8 cellular contexts compared by ENCODE assay signal in the genomic region with DNA sequence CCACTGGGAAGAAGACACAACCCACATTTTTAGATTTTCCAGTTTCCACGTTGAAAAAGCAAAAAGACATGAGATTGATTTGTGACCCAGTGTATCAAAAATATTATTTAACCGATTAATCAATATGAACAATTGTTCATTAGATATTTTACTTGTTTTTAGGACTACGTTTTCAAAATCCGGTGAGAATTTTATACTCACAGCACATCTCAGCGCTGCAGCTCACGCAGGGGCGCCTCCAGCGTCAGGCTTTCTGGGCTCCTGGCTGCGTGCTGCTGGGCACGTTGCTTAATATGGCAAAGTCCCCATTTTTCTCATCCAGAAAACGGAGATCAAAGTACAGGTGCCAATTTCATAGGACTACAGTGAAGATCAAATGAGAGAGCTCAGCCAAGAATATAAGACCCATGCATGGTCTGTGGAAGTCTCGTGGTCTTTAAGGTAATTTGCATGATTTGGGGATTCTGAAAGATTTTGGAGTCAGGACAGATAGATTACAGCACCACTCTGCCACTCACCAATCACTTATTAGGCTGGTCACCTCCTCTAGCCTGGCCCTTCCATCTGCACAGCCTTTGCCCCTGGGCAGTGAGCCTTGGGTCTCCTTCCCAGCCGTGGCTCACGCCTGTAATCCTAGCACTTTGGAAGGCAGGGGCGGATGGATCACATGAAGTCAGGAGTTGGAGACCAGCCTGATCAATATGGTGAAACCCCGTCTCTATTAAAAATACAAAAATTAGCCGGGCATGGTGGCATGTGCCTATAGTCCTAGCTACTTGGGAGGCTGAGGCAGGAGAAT. TPM values are rescaled to one million over a fixed set of nuclear protein-coding genes. Genes with fewer than 3 reads are reported as not detected.
DNase-seq lines count a peak whose midpoint lies in the region; ATAC-seq and TF ChIP-seq lines count a peak whose summit lies in the region.

No MANE protein-coding gene starts in this region.

- TF ChIP-seq CTCF in BE2C (IDR thresholded peaks at IDR 0.05; ENCODE audit: low read depth, low read length) (no peak), IMR-90 (conservative IDR thresholded peaks at IDR 0.05; ENCODE audit: low read depth, low read length) (no peak)

- intact Hi-C loops in IMR-90 (cut with micrococcal nuclease), result loop anchor here (1.0 to 2.0 kb wide), 2 partner anchors 19 to 50 kb away; a partner anchor contains a TSS

- 0% methylated on average over 3 of the region's 17 CpGs; no CpG with 5 or more reads in 1 of the 2 experiments for WGBS in IMR-90 (ENCODE audit: extremely low coverage in 2 of 2, insufficient read length in 1 of 2), 2 experiments

- DNase-seq in BE2C, result peak; percentile 14
- peak; percentile 45 for DNase-seq in IMR-90
- DNase-seq in adipocyte (ENCODE audit: low read depth), result peak; percentile 77
- DNase-seq in NCI-H1930 (lab: John Stamatoyannopoulos, UW), result no peak

- no peak overlapping the region for H3K56ac ChIP-seq in IMR-90 (ENCODE audit: extremely low read depth, insufficient read depth, low read length)

- no peaks in the 10 kb centered on the region; the same call in 1 of the 2 replicates for H3K9me1 ChIP-seq in IMR-90 (ENCODE audit: insufficient read depth, low read length)

- peak overlapping the region; percentile 72 for H3K4me2 ChIP-seq in IMR-90 (ENCODE audit: low read depth, low read length)

- no peak overlapping the region for H2BK20ac ChIP-seq in IMR-90 (ENCODE audit: low read depth, low read length)

- no peak for TF ChIP-seq RAD21 in IMR-90 (IDR thresholded peaks at IDR 0.05; ENCODE audit: low read length)

- H3K18ac ChIP-seq in IMR-90 (ENCODE audit: low read depth, low read length), result peak overlapping the region; percentile 47; the same call in 1 of the 2 replicates

- H4K91ac ChIP-seq in IMR-90 (ENCODE audit: insufficient read depth, low read depth, low read length), result peak overlapping the region; percentile 61; the same call in 1 of the 2 replicates

- no peaks in the 10 kb centered on the region for H3K9me3 ChIP-seq in BE2C
- no peaks in the 10 kb centered on the region for H3K9me3 ChIP-seq in IMR-90 (ENCODE audit: control insufficient read depth, insufficient read depth, low read length)
- H3K9me3 ChIP-seq in adipocyte (ENCODE audit: control insufficient read depth, low read length), result no peaks in the 10 kb centered on the region
- no peaks in the 10 kb centered on the region for H3K9me3 ChIP-seq in iPS-15b (ENCODE audit: control insufficient read depth, insufficient read depth, low read length)

- TF ChIP-seq POLR2A in IMR-90 (IDR thresholded peaks at IDR 0.05; ENCODE audit: low read depth, low read length), result no peak

- peak overlapping the region; percentile 5 for H2AK9ac ChIP-seq in IMR-90 (replicated peaks; ENCODE audit: low read depth, low read length, poor library complexity)

- H3K23ac ChIP-seq in IMR-90 (ENCODE audit: low read depth, low read length), result no peak overlapping the region

- peak overlapping the region; percentile 49 for H2BK5ac ChIP-seq in IMR-90 (ENCODE audit: low read depth, low read length, poor library complexity, severe bottlenecking)

- H3K27ac ChIP-seq in IMR-90 (ENCODE audit: insufficient read depth, low read length) (peak overlapping the region; percentile 80), skin epidermis (peak overlapping the region in 18 of 21 experiments; percentile 63 to 89 (median 77))

- H2AFZ ChIP-seq in IMR-90 (replicated peaks; ENCODE audit: low read length, poor library complexity), result peak overlapping the region; percentile 95

- BruUV-seq in IMR-90 (replicated peaks; lab: Mats Ljungman, UMichigan), result no TSS peak

- peak overlapping the region; percentile 68; the same call in 1 of the 2 replicates for H3K14ac ChIP-seq in IMR-90 (replicated peaks; ENCODE audit: low read depth, low read length)

- in situ Hi-C loops in IMR-90 (cut with MboI; ENCODE audit: low sequenced_read_pairs), result no loop called here

- ATAC-seq in IMR-90 (ENCODE audit: low read depth), result peak; percentile 60
- no peak for ATAC-seq in GM21825 (IDR thresholded peaks at IDR 0.05; ENCODE audit: unreplicated experiment)
- ATAC-seq in GM21723 (IDR thresholded peaks at IDR 0.05; ENCODE audit: unreplicated experiment), result no peak

- H3K27me3 ChIP-seq in BE2C (no peaks in the 10 kb centered on the region), IMR-90 (ENCODE audit: control insufficient read depth, insufficient read depth, low read length) (no peaks in the 10 kb centered on the region), adipocyte (replicated peaks; ENCODE audit: control insufficient read depth, insufficient read depth, low read length) (no peaks in the 10 kb centered on the region), iPS-15b (ENCODE audit: control insufficient read depth, insufficient read depth, low read length) (peaks cover 23% of the 10 kb centered on the region)

- dilution Hi-C loops in IMR-90 (cut with HindIII; ENCODE audit: low sequenced_read_pairs, unreplicated experiment), result no loop called here

- no peaks in the 10 kb centered on the region for H4K20me1 ChIP-seq in IMR-90 (ENCODE audit: insufficient read depth, low read length)

- peak overlapping the region; percentile 70; the same call in 1 of the 2 replicates for H4K5ac ChIP-seq in IMR-90 (ENCODE audit: low read depth, low read length)

- CTCF ChIA-PET in IMR-90 (lab: Yijun Ruan, JAX), result no interaction called here

- H3K36me3 ChIP-seq in BE2C, result no peaks in the 10 kb centered on the region
- H3K36me3 ChIP-seq in IMR-90 (ENCODE audit: control insufficient read depth, insufficient read depth, low read length), result no peaks in the 10 kb centered on the region
- no peaks in the 10 kb centered on the region for H3K36me3 ChIP-seq in adipocyte (ENCODE audit: control insufficient read depth, insufficient read depth, low read length, severe bottlenecking)
- H3K36me3 ChIP-seq in iPS-15b (ENCODE audit: control insufficient read depth, insufficient read depth, low read length), result no peaks in the 10 kb centered on the region

- H3K9ac ChIP-seq in IMR-90 (ENCODE audit: low read depth, low read length), result peak overlapping the region; percentile 72
- H3K9ac ChIP-seq in adipocyte (ENCODE audit: low read length), result peak overlapping the region; percentile 87
- H3K9ac ChIP-seq in iPS-15b (ENCODE audit: low read depth, low read length), result no peak overlapping the region

- peak overlapping the region; percentile 81 to 95; a peak in 2 of 4 replicates for H4K8ac ChIP-seq in IMR-90 (ENCODE audit: low read depth in 2 of 2, low read length in 2 of 2)

- H3K4me1 ChIP-seq in BE2C, result no peaks in the 10 kb centered on the region; the same call in 1 of the 2 replicates
- peaks cover 11% of the 10 kb centered on the region for H3K4me1 ChIP-seq in IMR-90 (ENCODE audit: control insufficient read depth, insufficient read depth, low read length)
- peaks cover 22% of the 10 kb centered on the region for H3K4me1 ChIP-seq in adipocyte (ENCODE audit: control insufficient read depth, insufficient read depth, low read length)
- no peaks in the 10 kb centered on the region for H3K4me1 ChIP-seq in iPS-15b (ENCODE audit: control insufficient read depth, insufficient read depth, low read length)

- no peak overlapping the region for H2AK5ac ChIP-seq in IMR-90 (ENCODE audit: low read depth, low read length)

- no peak overlapping the region for H2BK120ac ChIP-seq in IMR-90 (ENCODE audit: low read depth, low read length)

- POLR2A ChIA-PET in IMR-90 (lab: Charles Lee; ENCODE audit: unreplicated experiment), result no interaction called here

- H3K4ac ChIP-seq in IMR-90 (ENCODE audit: low read depth, low read length), result peak overlapping the region; percentile 50; the same call in 1 of the 2 replicates

- H2BK15ac ChIP-seq in IMR-90 (ENCODE audit: low read depth, low read length), result no peak overlapping the region; the same call in 2 of the 3 replicates

- H3K4me3 ChIP-seq in BE2C (ENCODE audit: low read depth, low read length) (peak overlapping the region; percentile 65), IMR-90 (ENCODE audit: insufficient read depth, low read depth, low read length) (peak overlapping the region; percentile 61), adipocyte (ENCODE audit: low read length) (peak overlapping the region; percentile 86), iPS-15b (ENCODE audit: low read depth, low read length) (peak overlapping the region; percentile 73), skin epidermis (peak overlapping the region; percentile 51 to 75 (median 56))

- H3K79me1 ChIP-seq in IMR-90 (ENCODE audit: low read depth in 1 of 2, low read length in 2 of 2), result peaks cover 0 to 7% of the 10 kb centered on the region in 2 experiments; a peak in 2 of 4 replicates

TF ChIP-seq in IMR-90, 13 proteins besides CTCF, POLR2A, EP300 and RAD21:
- TF ChIP-seq RFX5 (IDR thresholded peaks at IDR 0.05; ENCODE audit: low read depth, low read length) (no peak), CHD1 (IDR thresholded peaks at IDR 0.05; ENCODE audit: low read depth, low read length) (no peak), CEBPB (IDR thresholded peaks at IDR 0.05; ENCODE audit: low read depth, low read length) (peak; percentile 21; the same call in 1 of the 2 replicates), RCOR1 (IDR thresholded peaks at IDR 0.05; ENCODE audit: insufficient replicate concordance, low read length) (no peak)
- TF ChIP-seq, protein P1, sequence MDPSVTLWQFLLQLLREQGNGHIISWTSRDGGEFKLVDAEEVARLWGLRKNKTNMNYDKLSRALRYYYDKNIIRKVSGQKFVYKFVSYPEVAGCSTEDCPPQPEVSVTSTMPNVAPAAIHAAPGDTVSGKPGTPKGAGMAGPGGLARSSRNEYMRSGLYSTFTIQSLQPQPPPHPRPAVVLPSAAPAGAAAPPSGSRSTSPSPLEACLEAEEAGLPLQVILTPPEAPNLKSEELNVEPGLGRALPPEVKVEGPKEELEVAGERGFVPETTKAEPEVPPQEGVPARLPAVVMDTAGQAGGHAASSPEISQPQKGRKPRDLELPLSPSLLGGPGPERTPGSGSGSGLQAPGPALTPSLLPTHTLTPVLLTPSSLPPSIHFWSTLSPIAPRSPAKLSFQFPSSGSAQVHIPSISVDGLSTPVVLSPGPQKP (IDR thresholded peaks at IDR 0.05; ENCODE audit: borderline replicate concordance, low read depth, low read length), result no peak

RNA-seq across cellular contexts. Expression of a gene that starts 36.2 kb away (rescaled TPM):
- 6.9 TPM for polyA plus RNA-seq in BE2C (2012; ENCODE audit: insufficient read depth, insufficient read length, low read depth)
- 7.2 and 9.7 TPM in 2 replicates for total RNA-seq in IMR-90 (2012; rRNA removed)
- 13.4 and 15.5 TPM in 2 replicates for polyA plus RNA-seq in IMR-90 (2012; rRNA removed)
- polyA plus RNA-seq in IMR-90 (2012; cell fraction: cytosol; rRNA removed), result 8.1 and 12.2 TPM in 2 replicates
- 64.3 and 68.2 TPM in 2 replicates for polyA plus RNA-seq in IMR-90 (2012; cell fraction: nucleus; rRNA removed; ENCODE audit: low replicate concordance)

RNA-seq across cellular contexts. Expression of a gene that starts 49.4 kb away (rescaled TPM):
- 262 TPM for polyA plus RNA-seq in BE2C (2012; ENCODE audit: insufficient read depth, insufficient read length, low read depth)
- total RNA-seq in IMR-90 (2012; rRNA removed), result 127 and 154 TPM in 2 replicates
- polyA plus RNA-seq in IMR-90 (2012; rRNA removed), result 169 and 187 TPM in 2 replicates
- 158 and 206 TPM in 2 replicates for polyA plus RNA-seq in IMR-90 (2012; cell fraction: cytosol; rRNA removed)
- 143 and 362 TPM in 2 replicates for polyA plus RNA-seq in IMR-90 (2012; cell fraction: nucleus; rRNA removed; ENCODE audit: low replicate concordance)

Comparison
In these comparisons a context has a peak if more than half of its experiments do, and no peak if none do; other contexts are left out.
1. DNase-seq: peak in BE2C (single experiment), IMR-90 (single experiment) and adipocyte (single experiment); none in NCI-H1930 (0 of 2).
2. Peak in every context shown above with its lines, with median percentiles within 50 percentile points of each other: H3K4me3 ChIP-seq.